1 cellular context compared by ENCODE assay signal in genomic region chr3:10249833-10250232, GRCh38.
TF ChIP-seq lines count a peak whose summit lies in the region.

No MANE protein-coding gene starts in this region.

TF ChIP-seq in HepG2, 621 proteins besides CTCF, POLR2A, EP300 and RAD21 (continued from another document and continues in another):
- TF ChIP-seq, protein P1, sequence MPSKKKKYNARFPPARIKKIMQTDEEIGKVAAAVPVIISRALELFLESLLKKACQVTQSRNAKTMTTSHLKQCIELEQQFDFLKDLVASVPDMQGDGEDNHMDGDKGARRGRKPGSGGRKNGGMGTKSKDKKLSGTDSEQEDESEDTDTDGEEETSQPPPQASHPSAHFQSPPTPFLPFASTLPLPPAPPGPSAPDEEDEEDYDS (CRISPR knock-in tag; IDR thresholded peaks at IDR 0.05), result peak; percentile 24; the same call in 1 of the 2 replicates
- TF ChIP-seq SAP130 (CRISPR knock-in tag; IDR thresholded peaks at IDR 0.05; ENCODE audit: low read depth), result peak; percentile 89
- TF ChIP-seq ZBTB38 (CRISPR knock-in tag; IDR thresholded peaks at IDR 0.05), result no peak
- TF ChIP-seq ZNF891 (CRISPR knock-in tag; IDR thresholded peaks at IDR 0.05), result no peak
- no peak for TF ChIP-seq RFX1 (IDR thresholded peaks at IDR 0.05)
- TF ChIP-seq HIVEP1 (CRISPR knock-in tag; IDR thresholded peaks at IDR 0.05), result no peak
- no peak for TF ChIP-seq ZNF24 (IDR thresholded peaks at IDR 0.05)
- TF ChIP-seq CSRNP2 (CRISPR knock-in tag; conservative IDR thresholded peaks at IDR 0.05; ENCODE audit: low read depth), result no peak
- no peak for TF ChIP-seq ATM (IDR thresholded peaks at IDR 0.05; ENCODE audit: borderline replicate concordance)
- no peak for TF ChIP-seq ZNF331 (CRISPR knock-in tag; IDR thresholded peaks at IDR 0.05)
- no peak for TF ChIP-seq ZNF333 (CRISPR knock-in tag; IDR thresholded peaks at IDR 0.05; ENCODE audit: borderline replicate concordance)
- TF ChIP-seq ZNF646 (CRISPR knock-in tag; IDR thresholded peaks at IDR 0.05), result no peak
- no peak for TF ChIP-seq ZFP36L2 (CRISPR knock-in tag; IDR thresholded peaks at IDR 0.05)
- 0 out of 2 replicates have a peak, but pooled peaks have one; percentile 7 for TF ChIP-seq REPIN1 (CRISPR knock-in tag; IDR thresholded peaks at IDR 0.05; ENCODE audit: borderline replicate concordance, low read depth)
- no peak for TF ChIP-seq ZNF121 (CRISPR knock-in tag; IDR thresholded peaks at IDR 0.05)
- TF ChIP-seq, protein P2, sequence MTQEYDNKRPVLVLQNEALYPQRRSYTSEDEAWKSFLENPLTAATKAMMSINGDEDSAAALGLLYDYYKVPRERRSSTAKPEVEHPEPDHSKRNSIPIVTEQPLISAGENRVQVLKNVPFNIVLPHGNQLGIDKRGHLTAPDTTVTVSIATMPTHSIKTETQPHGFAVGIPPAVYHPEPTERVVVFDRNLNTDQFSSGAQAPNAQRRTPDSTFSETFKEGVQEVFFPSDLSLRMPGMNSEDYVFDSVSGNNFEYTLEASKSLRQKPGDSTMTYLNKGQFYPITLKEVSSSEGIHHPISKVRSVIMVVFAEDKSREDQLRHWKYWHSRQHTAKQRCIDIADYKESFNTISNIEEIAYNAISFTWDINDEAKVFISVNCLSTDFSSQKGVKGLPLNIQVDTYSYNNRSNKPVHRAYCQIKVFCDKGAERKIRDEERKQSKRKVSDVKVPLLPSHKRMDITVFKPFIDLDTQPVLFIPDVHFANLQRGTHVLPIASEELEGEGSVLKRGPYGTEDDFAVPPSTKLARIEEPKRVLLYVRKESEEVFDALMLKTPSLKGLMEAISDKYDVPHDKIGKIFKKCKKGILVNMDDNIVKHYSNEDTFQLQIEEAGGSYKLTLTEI (CRISPR knock-in tag; conservative IDR thresholded peaks at IDR 0.05), result no peak
- peak; percentile 32; the same call in 1 of the 2 replicates for TF ChIP-seq SALL1 (CRISPR knock-in tag; IDR thresholded peaks at IDR 0.05)
- TF ChIP-seq ZSCAN29 (CRISPR knock-in tag; conservative IDR thresholded peaks at IDR 0.05), result 0 out of 2 replicates have a peak, but pooled peaks have one; percentile 1
- TF ChIP-seq, protein P3, sequence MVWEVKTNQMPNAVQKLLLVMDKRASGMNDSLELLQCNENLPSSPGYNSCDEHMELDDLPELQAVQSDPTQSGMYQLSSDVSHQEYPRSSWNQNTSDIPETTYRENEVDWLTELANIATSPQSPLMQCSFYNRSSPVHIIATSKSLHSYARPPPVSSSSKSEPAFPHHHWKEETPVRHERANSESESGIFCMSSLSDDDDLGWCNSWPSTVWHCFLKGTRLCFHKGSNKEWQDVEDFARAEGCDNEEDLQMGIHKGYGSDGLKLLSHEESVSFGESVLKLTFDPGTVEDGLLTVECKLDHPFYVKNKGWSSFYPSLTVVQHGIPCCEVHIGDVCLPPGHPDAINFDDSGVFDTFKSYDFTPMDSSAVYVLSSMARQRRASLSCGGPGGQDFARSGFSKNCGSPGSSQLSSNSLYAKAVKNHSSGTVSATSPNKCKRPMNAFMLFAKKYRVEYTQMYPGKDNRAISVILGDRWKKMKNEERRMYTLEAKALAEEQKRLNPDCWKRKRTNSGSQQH (CRISPR knock-in tag; IDR thresholded peaks at IDR 0.05; ENCODE audit: low read depth), result no peak
- no peak for TF ChIP-seq AHR (CRISPR knock-in tag; IDR thresholded peaks at IDR 0.05)
- no peak for TF ChIP-seq ZNF788 (CRISPR knock-in tag; IDR thresholded peaks at IDR 0.05; ENCODE audit: borderline replicate concordance)
- TF ChIP-seq ZBTB42 (CRISPR knock-in tag; IDR thresholded peaks at IDR 0.05), result no peak
- TF ChIP-seq, protein P4, sequence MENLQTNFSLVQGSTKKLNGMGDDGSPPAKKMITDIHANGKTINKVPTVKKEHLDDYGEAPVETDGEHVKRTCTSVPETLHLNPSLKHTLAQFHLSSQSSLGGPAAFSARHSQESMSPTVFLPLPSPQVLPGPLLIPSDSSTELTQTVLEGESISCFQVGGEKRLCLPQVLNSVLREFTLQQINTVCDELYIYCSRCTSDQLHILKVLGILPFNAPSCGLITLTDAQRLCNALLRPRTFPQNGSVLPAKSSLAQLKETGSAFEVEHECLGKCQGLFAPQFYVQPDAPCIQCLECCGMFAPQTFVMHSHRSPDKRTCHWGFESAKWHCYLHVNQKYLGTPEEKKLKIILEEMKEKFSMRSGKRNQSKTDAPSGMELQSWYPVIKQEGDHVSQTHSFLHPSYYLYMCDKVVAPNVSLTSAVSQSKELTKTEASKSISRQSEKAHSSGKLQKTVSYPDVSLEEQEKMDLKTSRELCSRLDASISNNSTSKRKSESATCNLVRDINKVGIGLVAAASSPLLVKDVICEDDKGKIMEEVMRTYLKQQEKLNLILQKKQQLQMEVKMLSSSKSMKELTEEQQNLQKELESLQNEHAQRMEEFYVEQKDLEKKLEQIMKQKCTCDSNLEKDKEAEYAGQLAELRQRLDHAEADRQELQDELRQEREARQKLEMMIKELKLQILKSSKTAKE (CRISPR knock-in tag; IDR thresholded peaks at IDR 0.05; ENCODE audit: borderline replicate concordance), result no peak
- no peak; the same call in 1 of the 2 replicates for TF ChIP-seq BHLHE40 (IDR thresholded peaks at IDR 0.05; ENCODE audit: low read length)
- no peak for TF ChIP-seq RFX3 (CRISPR knock-in tag; IDR thresholded peaks at IDR 0.05)
- no peak for TF ChIP-seq NCOR1 (IDR thresholded peaks at IDR 0.05; ENCODE audit: borderline replicate concordance, low read length)
- TF ChIP-seq, protein P5, sequence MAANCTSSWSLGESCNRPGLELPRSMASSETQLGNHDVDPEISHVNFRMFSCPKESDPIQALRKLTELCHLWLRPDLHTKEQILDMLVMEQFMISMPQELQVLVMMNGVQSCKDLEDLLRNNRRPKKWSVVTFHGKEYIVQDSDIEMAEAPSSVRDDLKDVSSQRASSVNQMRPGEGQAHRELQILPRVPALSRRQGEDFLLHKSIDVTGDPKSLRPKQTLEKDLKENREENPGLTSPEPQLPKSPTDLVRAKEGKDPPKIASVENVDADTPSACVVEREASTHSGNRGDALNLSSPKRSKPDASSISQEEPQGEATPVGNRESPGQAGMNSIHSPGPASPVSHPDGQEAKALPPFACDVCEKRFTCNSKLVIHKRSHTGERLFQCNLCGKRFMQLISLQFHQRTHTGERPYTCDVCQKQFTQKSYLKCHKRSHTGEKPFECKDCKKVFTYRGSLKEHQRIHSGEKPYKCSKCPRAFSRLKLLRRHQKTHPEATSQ (CRISPR knock-in tag; IDR thresholded peaks at IDR 0.05; ENCODE audit: borderline replicate concordance), result no peak
- no peak for TF ChIP-seq ZBED4 (CRISPR knock-in tag; IDR thresholded peaks at IDR 0.05; ENCODE audit: borderline replicate concordance)
- TF ChIP-seq HNF4A (CRISPR knock-in tag; IDR thresholded peaks at IDR 0.05), result peak; percentile 82
- TF ChIP-seq ZSCAN9 (CRISPR knock-in tag; IDR thresholded peaks at IDR 0.05; ENCODE audit: borderline replicate concordance), result no peak
- TF ChIP-seq MZF1 (CRISPR knock-in tag; IDR thresholded peaks at IDR 0.05; ENCODE audit: borderline replicate concordance), result no peak
- TF ChIP-seq CEBPB (IDR thresholded peaks at IDR 0.05; ENCODE audit: borderline replicate concordance, low read depth, low read length), result no peak
- no peak for TF ChIP-seq AGO2 (optimal IDR thresholded peaks at IDR 0.05; ENCODE audit: low read depth, low read length)
